Comparison of ENCODE assay signal across 21 cellular contexts in the genomic region with DNA sequence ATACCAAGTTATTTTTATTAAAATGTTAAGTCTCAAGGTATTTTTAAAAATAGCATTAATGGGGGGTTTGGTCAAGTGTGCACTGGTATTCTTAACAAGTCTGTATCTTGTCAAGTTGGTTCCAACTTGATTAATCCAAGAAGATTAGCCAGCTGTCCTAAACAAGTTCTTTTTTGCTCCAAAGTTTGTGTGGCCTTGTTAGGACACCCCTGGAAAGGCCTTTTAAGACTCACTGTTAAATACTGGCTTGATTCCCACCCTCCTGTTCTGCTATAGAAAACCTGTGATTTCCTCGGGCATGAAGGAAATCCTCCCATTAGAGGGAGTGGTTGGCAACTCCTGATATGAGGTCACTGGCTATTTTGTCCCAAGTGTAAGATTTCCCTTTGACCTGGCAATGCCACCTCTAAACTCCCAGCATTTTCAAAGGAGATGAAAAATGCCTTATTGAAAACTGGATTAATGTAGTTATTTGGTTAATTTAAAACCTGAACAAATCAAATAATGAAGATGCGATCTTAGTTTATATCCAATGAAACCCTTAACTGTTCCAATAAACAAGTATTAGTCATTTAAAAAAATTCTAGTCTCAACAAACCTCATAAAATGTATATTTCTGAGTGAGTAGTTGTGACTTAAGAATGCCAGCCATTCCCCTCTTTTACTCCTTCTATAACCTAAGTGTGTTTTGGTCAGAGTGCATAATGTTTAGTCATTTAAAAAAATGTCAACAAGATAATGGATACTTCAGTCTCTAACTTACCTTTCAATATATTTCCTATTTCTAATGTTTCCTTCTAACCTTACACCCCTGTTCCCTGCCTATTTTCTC.
A peak's percentile ranks its signal among the peaks of the same experiment; 100 is the strongest.
DNase-seq lines count a peak whose midpoint lies in the region; ATAC-seq and TF ChIP-seq lines count a peak whose summit lies in the region.
"Had no signal": no experiment of that assay in that cellular context is flagged by ENCODE, and none has a peak within 500 bp of the region (broad histone marks: within the 10 kb centered on the region; RNA-seq: fewer than 3 reads in every experiment).

No MANE protein-coding gene starts in this region.

- no peak overlapping the region for H3K4me3 Mint-ChIP-seq in Calu3 (ENCODE audit: low read depth, unreplicated experiment)
- H3K4me3 Mint-ChIP-seq: activated CD4-positive, alpha-beta memory T cell treated with anti-CD3 and anti-CD28 coated beads for 36 hours; IgD-negative memory B cell had no signal

- no peaks in the 10 kb centered on the region for H3K9me3 Mint-ChIP-seq in Calu3 (ENCODE audit: low read depth, unreplicated experiment)

- peaks cover 13% of the 10 kb centered on the region for H3K36me3 Mint-ChIP-seq in Calu3 (ENCODE audit: insufficient read depth, unreplicated experiment)
- H3K36me3 Mint-ChIP-seq: activated CD4-positive, alpha-beta memory T cell treated with anti-CD3 and anti-CD28 coated beads for 36 hours; IgD-negative memory B cell had no signal

- peak; percentile 41 for ATAC-seq in esophagus mucosa
- no peak for ATAC-seq in HG03439 (IDR thresholded peaks at IDR 0.05; ENCODE audit: unreplicated experiment)
- ATAC-seq in HG02885 (IDR thresholded peaks at IDR 0.05; ENCODE audit: poor library complexity, unreplicated experiment): no peak
- ATAC-seq: foreskin keratinocyte had no signal

- no peaks in the 10 kb centered on the region for H3K27me3 Mint-ChIP-seq in Calu3 (ENCODE audit: unreplicated experiment)
- H3K27me3 Mint-ChIP-seq: activated CD4-positive, alpha-beta memory T cell treated with anti-CD3 and anti-CD28 coated beads for 36 hours; IgD-negative memory B cell had no signal

- H3K27ac Mint-ChIP-seq in Calu3 (ENCODE audit: unreplicated experiment): no peak overlapping the region
- H3K27ac Mint-ChIP-seq: activated CD4-positive, alpha-beta memory T cell treated with anti-CD3 and anti-CD28 coated beads for 36 hours; IgD-negative memory B cell had no signal

- BruUV-seq in Calu3 (replicated peaks; lab: Mats Ljungman, UMichigan): no TSS peak

- no peak overlapping the region for H3K4me3 ChIP-seq in retinal pigment epithelial cell (ENCODE audit: low read length)
- H3K4me3 ChIP-seq: BLaER1 treated with 17β-estradiol and CSF1 and Interleukin-3, amounts not matched to agents 10 nM and 100 nM; prostate gland had no signal

- peak overlapping the region; percentile 70; the same call in 1 of the 2 replicates for H3K27ac ChIP-seq in C4-2B
- H3K27ac ChIP-seq: foreskin keratinocyte had no signal

- TF ChIP-seq CTCF in C4-2B (conservative IDR thresholded peaks at IDR 0.05) (no peak), retinal pigment epithelial cell (conservative IDR thresholded peaks at IDR 0.05; ENCODE audit: low read depth, low read length) (no peak), Calu3 (IDR thresholded peaks at IDR 0.05; ENCODE audit: unreplicated experiment) (no peak)

- H3K4me1 Mint-ChIP-seq in Calu3 (ENCODE audit: low read depth, unreplicated experiment): peaks cover 16% of the 10 kb centered on the region
- H3K4me1 Mint-ChIP-seq: IgD-negative memory B cell had no signal

- CTCF ChIA-PET in Calu3 (lab: Charles Lee): no interaction called here

- DNase-seq in NCI-H226 (peak; percentile 43), retinal pigment epithelial cell (ENCODE audit: low read depth) (peak; percentile 50), Calu3 (no peak), activated T-cell treated with anti-CD3 and anti-CD28 coated beads for 4 hours (no peak)
- DNase-seq: activated CD4-positive, alpha-beta memory T cell treated with anti-CD3 and anti-CD28 coated beads for 36 hours; activated CD4-positive, CD25-positive, alpha-beta regulatory T cell; activated gamma-delta T cell; islet precursor cell; NCI-H1694; NCI-H82; OCI-M1; stimulated activated CD4-positive, alpha-beta T cell treated with anti-CD3 and anti-CD28 coated beads, Interleukin-12 subunit alpha, Interleukin-12 subunit beta, amount 100 ng/mL, for 4 hours; T-helper 9 cell had no signal

- intact Hi-C loops in Calu3 (cut with micrococcal nuclease; ENCODE audit: unreplicated experiment): loop anchor here (5.0 kb wide), 1 partner anchor 357 kb away; no protein-coding TSS in a partner anchor

Comparison
In these comparisons a context has a peak if more than half of its experiments do, and no peak if none do; other contexts are left out.
1. DNase-seq: peak in NCI-H226 (single experiment) and retinal pigment epithelial cell (single experiment); none in Calu3 (single experiment) and activated T-cell treated with anti-CD3 and anti-CD28 coated beads for 4 hours (single experiment).